Comparison of ENCODE assay signal across 14 cellular contexts in the genomic region with DNA sequence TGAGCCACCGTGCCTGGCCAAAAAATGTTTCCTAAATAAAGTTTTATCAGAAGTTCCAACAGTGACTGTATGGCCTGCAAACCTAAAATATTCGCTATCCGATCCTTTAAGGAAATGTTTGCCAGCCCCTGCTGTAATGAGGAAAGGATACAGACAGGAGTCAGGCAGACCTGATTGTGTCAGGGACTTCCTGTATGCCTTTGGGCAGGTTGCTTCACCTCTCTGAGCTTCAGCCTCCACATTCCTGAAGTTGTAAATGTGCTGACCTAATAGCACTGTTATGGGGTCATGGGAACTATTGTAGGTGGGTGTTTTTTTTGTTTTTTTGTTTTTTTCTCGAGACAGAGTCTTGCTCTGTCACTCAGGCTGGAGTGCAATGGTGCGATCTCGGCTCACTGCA. TPM values are rescaled to one million over a fixed set of nuclear protein-coding genes. Genes with fewer than 3 reads are reported as not detected.
A peak's percentile ranks its signal among the peaks of the same experiment; 100 is the strongest.
DNase-seq lines count a peak whose midpoint lies in the region; ATAC-seq and TF ChIP-seq lines count a peak whose summit lies in the region.
"Had no signal": no experiment of that assay in that cellular context is flagged by ENCODE, and none has a peak within 500 bp of the region (broad histone marks: within the 10 kb centered on the region; RNA-seq: fewer than 3 reads in every experiment).

No MANE protein-coding gene starts in this region.

- no peak overlapping the region for H4K91ac ChIP-seq in neuronal stem cell (ENCODE audit: low read depth, low read length, poor library complexity)

- no peak for ATAC-seq in GM23338

- H3K27ac Mint-ChIP-seq in GM23338 = no peak overlapping the region
- H3K27ac Mint-ChIP-seq: B cell; CD4-positive, alpha-beta memory T cell; IgD-negative memory B cell had no signal

- H3K27me3 ChIP-seq in GM23338 (ENCODE audit: insufficient read depth) (no peaks in the 10 kb centered on the region), neuronal stem cell (ENCODE audit: control insufficient read depth in 3 of 3, insufficient read depth in 3 of 3, low read depth in 1 of 3, low read length in 3 of 3) (no peaks in the 10 kb centered on the region)

- H3K4me3 ChIP-seq in GM23338 (no peak overlapping the region), epithelial cell of esophagus (ENCODE audit: low read length) (no peak overlapping the region), neuronal stem cell (ENCODE audit: low read length in 2 of 2) (no peak overlapping the region)

- H3K4ac ChIP-seq in neuronal stem cell (ENCODE audit: low read length) = no peak overlapping the region

- no peak for DNase-seq in GM23338 (ENCODE audit: low spot score)
- no peak for DNase-seq in RWPE1 (ENCODE audit: low spot score)
- peak; percentile 87 for DNase-seq in epithelial cell of esophagus (ENCODE audit: low read depth)
- DNase-seq in neuronal stem cell (ENCODE audit: low spot score) = no peak
- DNase-seq in NCI-H1694 (lab: John Stamatoyannopoulos, UW) = no peak
- no peak for DNase-seq in NCI-H2171 (lab: John Stamatoyannopoulos, UW)
- no peak for DNase-seq in NCI-H1048 (lab: John Stamatoyannopoulos, UW)
- DNase-seq: CD4-positive, alpha-beta memory T cell; NCI-H1436 treated with DMSO at 0.1 percent for 48 hours; NCI-H345; NCI-H526 treated with DMSO at 0.1 percent for 48 hours; SHP77 treated with DMSO at 0.1 percent for 48 hours had no signal

- peaks cover 9% of the 10 kb centered on the region for H3K4me1 Mint-ChIP-seq in GM23338

- H3K14ac ChIP-seq in neuronal stem cell (ENCODE audit: low read length) = no peak overlapping the region

- H3K79me2 ChIP-seq in GM23338 (replicated peaks; ENCODE audit: insufficient read depth) = peaks cover 15% of the 10 kb centered on the region

- peaks cover 3% of the 10 kb centered on the region for H4K20me1 ChIP-seq in GM23338 (replicated peaks; ENCODE audit: insufficient read depth)

- no peak overlapping the region for H3K4me3 Mint-ChIP-seq in GM23338
- H3K4me3 Mint-ChIP-seq: B cell; CD4-positive, alpha-beta memory T cell; IgD-negative memory B cell had no signal

- peaks cover 31% of the 10 kb centered on the region for H3K36me3 Mint-ChIP-seq in GM23338 (ENCODE audit: low read depth)
- H3K36me3 Mint-ChIP-seq: IgD-negative memory B cell had no signal

- no peak overlapping the region for H3K23ac ChIP-seq in neuronal stem cell (ENCODE audit: low read depth, low read length, poor library complexity)

- peaks cover 10% of the 10 kb centered on the region; the same call in 2 of the 3 replicates for H3K9me3 Mint-ChIP-seq in GM23338
- H3K9me3 Mint-ChIP-seq: IgD-negative memory B cell had no signal

- H3K9me3 ChIP-seq in neuronal stem cell (replicated peaks in 1 of 2; ENCODE audit: control insufficient read depth in 2 of 2, insufficient read depth in 1 of 2, low read depth in 1 of 2, low read length in 2 of 2) = peaks cover 6 to 8% of the 10 kb centered on the region in 2 donors

- H3K18ac ChIP-seq in neuronal stem cell (ENCODE audit: low read length) = no peak overlapping the region

- POLR2A ChIA-PET in RWPE1 (lab: Yijun Ruan, JAX; ENCODE audit: low non-redundant PET) = no interaction called here

- peaks cover 13% of the 10 kb centered on the region for H3K27me3 Mint-ChIP-seq in GM23338 (ENCODE audit: insufficient read depth, low read depth, poor library complexity)
- H3K27me3 Mint-ChIP-seq: B cell; CD4-positive, alpha-beta memory T cell; IgD-negative memory B cell had no signal

- TF ChIP-seq CTCF in GM23338 (conservative IDR thresholded peaks at IDR 0.05; ENCODE audit: low read depth in 2 of 2) (no peak), RWPE1 (conservative IDR thresholded peaks at IDR 0.05; ENCODE audit: low read depth) (no peak), epithelial cell of esophagus (IDR thresholded peaks at IDR 0.05; ENCODE audit: insufficient read depth, low read depth, low read length, missing control alignments) (no peak)

- no peak overlapping the region for H3K9ac ChIP-seq in neuronal stem cell (ENCODE audit: low read depth, low read length, poor library complexity)

- H3K4me2 ChIP-seq in GM23338 = no peak overlapping the region
- H3K4me2 ChIP-seq in neuronal stem cell (ENCODE audit: insufficient read depth, low read length, poor library complexity, severe bottlenecking) = no peak overlapping the region

- H3K4me1 ChIP-seq in GM23338 (ENCODE audit: insufficient read depth) (peaks cover 15% of the 10 kb centered on the region), neuronal stem cell (ENCODE audit: control insufficient read depth in 2 of 2, insufficient read depth in 1 of 2, low read depth in 1 of 2, low read length in 2 of 2) (no peaks in the 10 kb centered on the region)

- no peaks in the 10 kb centered on the region for H3K9me2 ChIP-seq in GM23338 (ENCODE audit: insufficient read depth)

- peaks cover 18% of the 10 kb centered on the region for H3F3A ChIP-seq in GM23338 (replicated peaks; ENCODE audit: low read depth)

- H2BK120ac ChIP-seq in neuronal stem cell (ENCODE audit: low read depth, low read length) = no peak overlapping the region

- H3K36me3 ChIP-seq in GM23338 (ENCODE audit: insufficient read depth) = no peaks in the 10 kb centered on the region; the same call in 1 of the 2 replicates
- H3K36me3 ChIP-seq in neuronal stem cell (replicated peaks in 1 of 2; ENCODE audit: control insufficient read depth in 2 of 2, insufficient read depth in 2 of 2, low read length in 2 of 2) = peaks cover 13 to 33% of the 10 kb centered on the region in 2 donors

- H3K27ac ChIP-seq in GM23338 (ENCODE audit: low read depth) = 0 out of 2 replicates have a peak overlapping the region, but pooled peaks have one; percentile 69
- peak overlapping the region; percentile 91 for H3K27ac ChIP-seq in RWPE1
- H3K27ac ChIP-seq in neuronal stem cell (replicated peaks; ENCODE audit: low read length) = no peak overlapping the region

- H2BK15ac ChIP-seq in neuronal stem cell (ENCODE audit: low read length) = no peak overlapping the region

- no peak overlapping the region for H2AK5ac ChIP-seq in neuronal stem cell (ENCODE audit: low read depth, low read length)

- no peak overlapping the region for H2BK5ac ChIP-seq in neuronal stem cell (ENCODE audit: low read length)

- H2BK12ac ChIP-seq in neuronal stem cell (ENCODE audit: low read length) = peak overlapping the region; percentile 73

- H4K8ac ChIP-seq in neuronal stem cell (ENCODE audit: low read depth, low read length) = no peak overlapping the region

- peaks cover 10% of the 10 kb centered on the region for H3K79me1 ChIP-seq in neuronal stem cell (ENCODE audit: low read depth, low read length)

- WGBS in neuronal stem cell (ENCODE audit: extremely low coverage in 2 of 2, insufficient read length in 2 of 2, insufficient replicate concordance in 1 of 2), 2 donors = no CpG with 5 or more reads among the region's 6 CpGs

- CTCF ChIA-PET in RWPE1 (lab: Yijun Ruan, JAX) = interaction anchor here (0.7 to 1.2 kb wide), 3 partner anchors 14 to 88 kb away, joined by 3 read pairs; no protein-coding TSS in a partner anchor

- no peak overlapping the region for H2AFZ ChIP-seq in GM23338
- H2AFZ ChIP-seq in neuronal stem cell (ENCODE audit: low read length) = no peak overlapping the region

TF ChIP-seq in GM23338, 12 proteins besides CTCF, POLR2A, EP300 and RAD21 (continues in another document):
- no peak for TF ChIP-seq EZH2 (IDR thresholded peaks at IDR 0.05; ENCODE audit: low read depth, unreplicated experiment)
- TF ChIP-seq EZH2phosphoT487 (IDR thresholded peaks at IDR 0.05; ENCODE audit: unreplicated experiment) = no peak
- TF ChIP-seq STAT1 (IDR thresholded peaks at IDR 0.05; ENCODE audit: unreplicated experiment) = no peak
- TF ChIP-seq CREB1 (CRISPR knock-in tag; IDR thresholded peaks at IDR 0.05; ENCODE audit: low read depth) = no peak
- no peak for TF ChIP-seq JUNB (IDR thresholded peaks at IDR 0.05; ENCODE audit: unreplicated experiment)
- TF ChIP-seq, protein P1, sequence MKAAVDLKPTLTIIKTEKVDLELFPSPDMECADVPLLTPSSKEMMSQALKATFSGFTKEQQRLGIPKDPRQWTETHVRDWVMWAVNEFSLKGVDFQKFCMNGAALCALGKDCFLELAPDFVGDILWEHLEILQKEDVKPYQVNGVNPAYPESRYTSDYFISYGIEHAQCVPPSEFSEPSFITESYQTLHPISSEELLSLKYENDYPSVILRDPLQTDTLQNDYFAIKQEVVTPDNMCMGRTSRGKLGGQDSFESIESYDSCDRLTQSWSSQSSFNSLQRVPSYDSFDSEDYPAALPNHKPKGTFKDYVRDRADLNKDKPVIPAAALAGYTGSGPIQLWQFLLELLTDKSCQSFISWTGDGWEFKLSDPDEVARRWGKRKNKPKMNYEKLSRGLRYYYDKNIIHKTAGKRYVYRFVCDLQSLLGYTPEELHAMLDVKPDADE (IDR thresholded peaks at IDR 0.05) = no peak
- TF ChIP-seq POLR2AphosphoS5 (IDR thresholded peaks at IDR 0.05; ENCODE audit: low read depth) = no peak
- TF ChIP-seq NANOG (IDR thresholded peaks at IDR 0.05; ENCODE audit: borderline replicate concordance) = no peak
- TF ChIP-seq ZNF331 (CRISPR knock-in tag; IDR thresholded peaks at IDR 0.05; ENCODE audit: low read depth) = no peak

RNA-seq across cellular contexts. Expression of a gene that starts 6.2 kb away (rescaled TPM):
- 11.4 and 16.5 TPM in 2 replicates for total RNA-seq in GM23338 (2014; rRNA removed; shearing (Covaris generic))
- 5.0 and 5.5 TPM in 2 replicates for polyA plus RNA-seq in GM23338 (2016; fragmentation: Nextera tagmentation; extraction: Ambion mirVana)
- polyA plus RNA-seq in neuronal stem cell (2013, experiment 1 of 2) = 10.9 TPM
- 10.5 TPM for polyA plus RNA-seq in neuronal stem cell (2013, experiment 2 of 2)

RNA-seq across cellular contexts. Expression of a gene that starts 8.7 kb away (rescaled TPM):
- total RNA-seq in GM23338 (2014; rRNA removed; shearing (Covaris generic)) = 59.9 and 70.6 TPM in 2 replicates
- polyA plus RNA-seq in GM23338 (2016; fragmentation: Nextera tagmentation; extraction: Ambion mirVana) = 266 and 280 TPM in 2 replicates
- 60.1 TPM for polyA plus RNA-seq in neuronal stem cell (2013, experiment 1 of 2)
- polyA plus RNA-seq in neuronal stem cell (2013, experiment 2 of 2) = 60.9 TPM

RNA-seq across cellular contexts. Expression of a gene that starts 12.4 kb away (rescaled TPM):
- 28.2 and 34.6 TPM in 2 replicates for total RNA-seq in GM23338 (2014; rRNA removed; shearing (Covaris generic))
- polyA plus RNA-seq in GM23338 (2016; fragmentation: Nextera tagmentation; extraction: Ambion mirVana) = 107 and 112 TPM in 2 replicates
- 78.2 TPM for polyA plus RNA-seq in neuronal stem cell (2013, experiment 1 of 2)
- polyA plus RNA-seq in neuronal stem cell (2013, experiment 2 of 2) = 78.5 TPM

RNA-seq across cellular contexts. Expression of a gene that starts 15.3 kb away (rescaled TPM):
- total RNA-seq in GM23338 (2014; rRNA removed; shearing (Covaris generic)) = 20.2 and 50.1 TPM in 2 replicates
- 9.1 and 11.2 TPM in 2 replicates for polyA plus RNA-seq in GM23338 (2016; fragmentation: Nextera tagmentation; extraction: Ambion mirVana)
- polyA plus RNA-seq in neuronal stem cell (2013, experiment 1 of 2) = 2.0 TPM
- polyA plus RNA-seq in neuronal stem cell (2013, experiment 2 of 2) = 1.8 TPM

RNA-seq across cellular contexts. Expression of a gene that starts 29.7 kb away (rescaled TPM):
- 78.1 and 87.8 TPM in 2 replicates for total RNA-seq in GM23338 (2014; rRNA removed; shearing (Covaris generic))
- polyA plus RNA-seq in GM23338 (2016; fragmentation: Nextera tagmentation; extraction: Ambion mirVana) = 88.7 and 95.0 TPM in 2 replicates
- polyA plus RNA-seq in neuronal stem cell (2013, experiment 1 of 2) = 102 TPM
- 100.0 TPM for polyA plus RNA-seq in neuronal stem cell (2013, experiment 2 of 2)
